ENCODE assay signal across 8 cellular contexts in genomic region chr6:145963216-145964068, GRCh38. TPM values are rescaled to one million over a fixed set of nuclear protein-coding genes. Genes with fewer than 3 reads are reported as not detected.
DNase-seq lines count a peak whose midpoint lies in the region; ATAC-seq and TF ChIP-seq lines count a peak whose summit lies in the region.

No MANE protein-coding gene starts in this region.

- DNase-seq in AG04449 (ENCODE audit: low read depth, low spot score) (no peak), globus pallidus (ENCODE audit: low spot score) (peak; percentile 5), osteoblast (ENCODE audit: insufficient read length, low spot score, missing footprints) (peak; percentile 53)
- peak; percentile 19 for DNase-seq in activated gamma-delta T cell treated with anti-CD3 and anti-CD28 coated beads, Interleukin-2, amount 50 U/mL, for 16 hours (ENCODE audit: low read depth)

- peak overlapping the region; percentile 82 for H3K9ac ChIP-seq in OCI-LY3 (ENCODE audit: low read length)

- TF ChIP-seq CTCF in AG04449 (IDR thresholded peaks at IDR 0.05; ENCODE audit: insufficient read depth, low read length, missing control alignments), result no peak
- TF ChIP-seq CTCF in OCI-LY3 (IDR thresholded peaks at IDR 0.05; ENCODE audit: low read depth, low read length), result no peak
- TF ChIP-seq CTCF in osteoblast (IDR thresholded peaks at IDR 0.05; ENCODE audit: extremely low read depth, low read depth, low read length), result no peak

- peaks cover 7% of the 10 kb centered on the region; the same call in 1 of the 2 replicates for H4K20me1 ChIP-seq in OCI-LY3 (ENCODE audit: insufficient read depth, low read length)
- H4K20me1 ChIP-seq in osteoblast (ENCODE audit: insufficient read depth, low read length), result peaks cover 16% of the 10 kb centered on the region

- 0 out of 2 replicates have a peak overlapping the region, but pooled peaks have one; percentile 27 for H3K27ac ChIP-seq in OCI-LY3 (ENCODE audit: low read length)
- H3K27ac ChIP-seq in osteoblast (ENCODE audit: low read depth, low read length), result peak overlapping the region; percentile 75
- H3K27ac ChIP-seq in thymus (ENCODE audit: low read depth), result peak overlapping the region; percentile 80

- peak overlapping the region; percentile 94 for H3K4me3 ChIP-seq in AG04449 (ENCODE audit: low read depth, low read length)
- peak overlapping the region; percentile 94 for H3K4me3 ChIP-seq in OCI-LY3 (ENCODE audit: low read length)
- peak overlapping the region; percentile 92 for H3K4me3 ChIP-seq in osteoblast (ENCODE audit: insufficient read depth, low read length)
- peak overlapping the region; percentile 88 for H3K4me3 ChIP-seq in thymus (ENCODE audit: low read length)

- H3K4me1 ChIP-seq in OCI-LY3 (ENCODE audit: low read length), result peaks cover 13% of the 10 kb centered on the region; the same call in 1 of the 2 replicates
- peaks cover 26% of the 10 kb centered on the region for H3K4me1 ChIP-seq in osteoblast (ENCODE audit: insufficient read depth, low read length)
- peaks cover 3% of the 10 kb centered on the region for H3K4me1 ChIP-seq in thymus (ENCODE audit: control insufficient read depth, insufficient read depth, low read length)

- CTCF ChIA-PET in AG04449 (lab: Yijun Ruan, JAX), result interaction anchor here (1.5 to 1.6 kb wide), 2 partner anchors 34 to 736 kb away, joined by 3 to 5 read pairs; no protein-coding TSS in a partner anchor

- ATAC-seq in GM19023 (IDR thresholded peaks at IDR 0.05; ENCODE audit: unreplicated experiment), result peak; percentile 37
- ATAC-seq in HG03175 (IDR thresholded peaks at IDR 0.05; ENCODE audit: unreplicated experiment), result peak; percentile 29

- POLR2A ChIA-PET in AG04449 (lab: Yijun Ruan, JAX), result interaction anchor here (1.0 kb wide), 1 partner anchor 580 kb away, joined by 4 read pairs; the partner anchor contains the start of gene RAB32

- H3K36me3 ChIP-seq in OCI-LY3 (replicated peaks; ENCODE audit: low read depth, low read length) (no peaks in the 10 kb centered on the region), osteoblast (ENCODE audit: insufficient read depth, low read length) (no peaks in the 10 kb centered on the region), thymus (ENCODE audit: control insufficient read depth, insufficient read depth) (no peaks in the 10 kb centered on the region)

- peaks cover 54% of the 10 kb centered on the region for H3K79me2 ChIP-seq in OCI-LY3 (ENCODE audit: low read length)
- H3K79me2 ChIP-seq in osteoblast (ENCODE audit: insufficient read depth, low read length), result peaks cover 54% of the 10 kb centered on the region

- H2AFZ ChIP-seq in OCI-LY3 (ENCODE audit: low read depth, low read length) (peak overlapping the region; percentile 90), osteoblast (ENCODE audit: low read length) (peak overlapping the region; percentile 98)

- H3K27me3 ChIP-seq in OCI-LY3 (ENCODE audit: low read depth, low read length) (no peaks in the 10 kb centered on the region), osteoblast (ENCODE audit: insufficient read depth, low read length) (no peaks in the 10 kb centered on the region), thymus (ENCODE audit: control insufficient read depth, insufficient read depth) (no peaks in the 10 kb centered on the region)

- H3K9me3 ChIP-seq in OCI-LY3 (ENCODE audit: insufficient read depth, low read length), result no peaks in the 10 kb centered on the region
- no peaks in the 10 kb centered on the region for H3K9me3 ChIP-seq in osteoblast (ENCODE audit: low read depth, low read length)
- no peaks in the 10 kb centered on the region for H3K9me3 ChIP-seq in thymus (ENCODE audit: control insufficient read depth)

- 3% methylated on average over 44 of the region's 44 CpGs for WGBS in thymus

- H3K4me2 ChIP-seq in OCI-LY3 (ENCODE audit: low read length), result peak overlapping the region; percentile 87
- H3K4me2 ChIP-seq in osteoblast (ENCODE audit: insufficient read depth, low read length), result peak overlapping the region; percentile 95

RNA-seq across cellular contexts. Expression of gene SHPRH, which starts 0.7 kb away (rescaled TPM):
- 23.9 and 27.4 TPM in 2 replicates for total RNA-seq in osteoblast
- polyA plus RNA-seq in thymus, result 5.9 TPM

Comparison
In these comparisons a context has a peak if more than half of its experiments do, and no peak if none do; other contexts are left out.
1. H3K27ac ChIP-seq: peak in every context shown above with its lines; median percentile 80 in thymus; 75 in osteoblast; 27 in OCI-LY3.